1 cellular context compared by ENCODE assay signal in genomic region chr19:37988758-37989635, GRCh38.
TF ChIP-seq lines count a peak whose summit lies in the region.

No MANE protein-coding gene starts in this region.

TF ChIP-seq in HepG2, 621 proteins besides CTCF, POLR2A, EP300 and RAD21 (continued from another document and continues in another):
- peak; percentile 39; the same call in 1 of the 2 replicates for TF ChIP-seq ARID5B (CRISPR knock-in tag; IDR thresholded peaks at IDR 0.05)
- TF ChIP-seq HOMEZ (CRISPR knock-in tag; IDR thresholded peaks at IDR 0.05; ENCODE audit: low read depth): no peak
- TF ChIP-seq HIVEP1 (CRISPR knock-in tag; IDR thresholded peaks at IDR 0.05): 0 out of 2 replicates have a peak, but pooled peaks have one; percentile 42
- no peak for TF ChIP-seq TOE1 (CRISPR knock-in tag; IDR thresholded peaks at IDR 0.05)
- peak; percentile 96 for TF ChIP-seq BCL6 (CRISPR knock-in tag; IDR thresholded peaks at IDR 0.05)
- TF ChIP-seq ZNF33A (CRISPR knock-in tag; IDR thresholded peaks at IDR 0.05; ENCODE audit: borderline replicate concordance): no peak
- TF ChIP-seq AFF4 (CRISPR knock-in tag; IDR thresholded peaks at IDR 0.05): no peak
- TF ChIP-seq PBX2 (CRISPR knock-in tag; IDR thresholded peaks at IDR 0.05): no peak
- TF ChIP-seq SMARCE1 (IDR thresholded peaks at IDR 0.05; ENCODE audit: borderline replicate concordance): no peak
- TF ChIP-seq UBTF (CRISPR knock-in tag; IDR thresholded peaks at IDR 0.05): peak; percentile 34; the same call in 1 of the 2 replicates
- TF ChIP-seq ZNF350 (CRISPR knock-in tag; IDR thresholded peaks at IDR 0.05; ENCODE audit: borderline replicate concordance, low read depth): 0 out of 2 replicates have a peak, but pooled peaks have one; percentile 32
- TF ChIP-seq SNAI1 (CRISPR knock-in tag; IDR thresholded peaks at IDR 0.05; ENCODE audit: borderline replicate concordance): no peak
- TF ChIP-seq ZNF326 (CRISPR knock-in tag; IDR thresholded peaks at IDR 0.05; ENCODE audit: borderline replicate concordance): no peak
- no peak for TF ChIP-seq ZNF562 (CRISPR knock-in tag; IDR thresholded peaks at IDR 0.05; ENCODE audit: borderline replicate concordance)
- no peak for TF ChIP-seq TEAD2 (CRISPR knock-in tag; IDR thresholded peaks at IDR 0.05)
- no peak for TF ChIP-seq RORA (CRISPR knock-in tag; IDR thresholded peaks at IDR 0.05)
- TF ChIP-seq TAF1 (CRISPR knock-in tag; IDR thresholded peaks at IDR 0.05): no peak
- TF ChIP-seq ATF7 (IDR thresholded peaks at IDR 0.05): no peak
- no peak for TF ChIP-seq ATF7 (CRISPR knock-in tag; IDR thresholded peaks at IDR 0.05)
- no peak for TF ChIP-seq FOXP4 (CRISPR knock-in tag; IDR thresholded peaks at IDR 0.05)
- no peak for TF ChIP-seq NFE2L2 (IDR thresholded peaks at IDR 0.05; ENCODE audit: low read length)
- no peak for TF ChIP-seq MIER2 (CRISPR knock-in tag; IDR thresholded peaks at IDR 0.05)
- TF ChIP-seq ZNF766 (CRISPR knock-in tag; IDR thresholded peaks at IDR 0.05; ENCODE audit: borderline replicate concordance): no peak
- no peak for TF ChIP-seq GMEB2 (CRISPR knock-in tag; IDR thresholded peaks at IDR 0.05; ENCODE audit: low read depth)
- no peak for TF ChIP-seq ADNP (CRISPR knock-in tag; IDR thresholded peaks at IDR 0.05)
- no peak for TF ChIP-seq ZNF317 (CRISPR knock-in tag; IDR thresholded peaks at IDR 0.05)
- no peak for TF ChIP-seq PAX8 (CRISPR knock-in tag; IDR thresholded peaks at IDR 0.05; ENCODE audit: borderline replicate concordance)
- TF ChIP-seq CHCHD3 (CRISPR knock-in tag; IDR thresholded peaks at IDR 0.05): no peak
- no peak for TF ChIP-seq ZHX2 (IDR thresholded peaks at IDR 0.05; ENCODE audit: low read depth)
- TF ChIP-seq ZHX2 (CRISPR knock-in tag; IDR thresholded peaks at IDR 0.05; ENCODE audit: borderline replicate concordance): no peak
- TF ChIP-seq SKIL (CRISPR knock-in tag; IDR thresholded peaks at IDR 0.05; ENCODE audit: borderline replicate concordance): 0 out of 2 replicates have a peak, but pooled peaks have one; percentile 27
